Comparison of ENCODE assay signal across 1 cellular context in genomic region chr6:7615611-7616383, GRCh38.
A peak's percentile ranks its signal among the peaks of the same experiment; 100 is the strongest.
TF ChIP-seq lines count a peak whose summit lies in the region.

No MANE protein-coding gene starts in this region.

TF ChIP-seq in HepG2, 621 proteins besides CTCF, POLR2A, EP300 and RAD21 (continued from another document and continues in another):
- peak; percentile 53; the same call in 1 of the 2 replicates for TF ChIP-seq KLF9 (CRISPR knock-in tag; IDR thresholded peaks at IDR 0.05; ENCODE audit: low read depth)
- no peak for TF ChIP-seq ZNF772 (CRISPR knock-in tag; IDR thresholded peaks at IDR 0.05)
- 0 out of 2 replicates have a peak, but pooled peaks have one; percentile 37 for TF ChIP-seq SMYD3 (CRISPR knock-in tag; IDR thresholded peaks at IDR 0.05)
- no peak for TF ChIP-seq XBP1 (CRISPR knock-in tag; IDR thresholded peaks at IDR 0.05)
- no peak for TF ChIP-seq SP140L (CRISPR knock-in tag; IDR thresholded peaks at IDR 0.05; ENCODE audit: borderline replicate concordance)
- TF ChIP-seq KMT2B (CRISPR knock-in tag; IDR thresholded peaks at IDR 0.05): peak; percentile 48; the same call in 1 of the 2 replicates
- no peak for TF ChIP-seq POLR2G (IDR thresholded peaks at IDR 0.05; ENCODE audit: low read depth, low read length)
- TF ChIP-seq MIER3 (CRISPR knock-in tag; IDR thresholded peaks at IDR 0.05; ENCODE audit: borderline replicate concordance): 0 out of 2 replicates have a peak, but pooled peaks have one; percentile 50
- TF ChIP-seq MXI1 (IDR thresholded peaks at IDR 0.05; ENCODE audit: borderline replicate concordance, low read depth, low read length): 0 out of 3 replicates have a peak, but pooled peaks have one; percentile 17
- TF ChIP-seq ZC3H13 (CRISPR knock-in tag; IDR thresholded peaks at IDR 0.05): no peak
- 0 out of 2 replicates have a peak, but pooled peaks have one; percentile 23 for TF ChIP-seq ZSCAN9 (CRISPR knock-in tag; IDR thresholded peaks at IDR 0.05; ENCODE audit: borderline replicate concordance)
- no peak for TF ChIP-seq E2F2 (CRISPR knock-in tag; IDR thresholded peaks at IDR 0.05; ENCODE audit: borderline replicate concordance)
- TF ChIP-seq RXRB (CRISPR knock-in tag; IDR thresholded peaks at IDR 0.05; ENCODE audit: borderline replicate concordance): 0 out of 2 replicates have a peak, but pooled peaks have one; percentile 35
- 0 out of 2 replicates have a peak, but pooled peaks have one; percentile 19 for TF ChIP-seq JUNB (CRISPR knock-in tag; IDR thresholded peaks at IDR 0.05; ENCODE audit: borderline replicate concordance)
- TF ChIP-seq SAP130 (CRISPR knock-in tag; IDR thresholded peaks at IDR 0.05; ENCODE audit: low read depth): 0 out of 2 replicates have a peak, but pooled peaks have one; percentile 14
- 0 out of 2 replicates have a peak, but pooled peaks have one; percentile 33 for TF ChIP-seq ZNF205 (CRISPR knock-in tag; IDR thresholded peaks at IDR 0.05)
- TF ChIP-seq ZNF24 (IDR thresholded peaks at IDR 0.05): 0 out of 2 replicates have a peak, but pooled peaks have one; percentile 31
- TF ChIP-seq ARID4A (CRISPR knock-in tag; IDR thresholded peaks at IDR 0.05; ENCODE audit: borderline replicate concordance): 0 out of 2 replicates have a peak, but pooled peaks have one; percentile 32
- 0 out of 2 replicates have a peak, but pooled peaks have one; percentile 15 for TF ChIP-seq HNF1B (CRISPR knock-in tag; IDR thresholded peaks at IDR 0.05)
- TF ChIP-seq ZSCAN31 (CRISPR knock-in tag; IDR thresholded peaks at IDR 0.05; ENCODE audit: low read depth): 0 out of 2 replicates have a peak, but pooled peaks have one; percentile 27
- TF ChIP-seq MAFF (IDR thresholded peaks at IDR 0.05; ENCODE audit: low read depth, low read length): no peak
- 0 out of 2 replicates have a peak, but pooled peaks have one; percentile 3 for TF ChIP-seq CEBPG (CRISPR knock-in tag; IDR thresholded peaks at IDR 0.05)
- TF ChIP-seq ZNF780A (CRISPR knock-in tag; IDR thresholded peaks at IDR 0.05): peak; percentile 59; the same call in 1 of the 2 replicates
- TF ChIP-seq IRF2 (CRISPR knock-in tag; IDR thresholded peaks at IDR 0.05): 0 out of 2 replicates have a peak, but pooled peaks have one; percentile 49
- TF ChIP-seq STAG1 (CRISPR knock-in tag; IDR thresholded peaks at IDR 0.05): peak; percentile 98
- no peak for TF ChIP-seq ZNF407 (CRISPR knock-in tag; IDR thresholded peaks at IDR 0.05; ENCODE audit: not compliant biosample characterization)
- TF ChIP-seq TARDBP (CRISPR knock-in tag; IDR thresholded peaks at IDR 0.05): 0 out of 2 replicates have a peak, but pooled peaks have one; percentile 36
- TF ChIP-seq ATF6 (CRISPR knock-in tag; conservative IDR thresholded peaks at IDR 0.05): 0 out of 2 replicates have a peak, but pooled peaks have one; percentile 68
- TF ChIP-seq CERS6 (CRISPR knock-in tag; IDR thresholded peaks at IDR 0.05): no peak
- no peak for TF ChIP-seq ZNF609 (CRISPR knock-in tag; IDR thresholded peaks at IDR 0.05; ENCODE audit: borderline replicate concordance)
- no peak for TF ChIP-seq NR2F6 (IDR thresholded peaks at IDR 0.05)
- TF ChIP-seq NR2F6 (CRISPR knock-in tag; IDR thresholded peaks at IDR 0.05): 0 out of 2 replicates have a peak, but pooled peaks have one; percentile 15
